Comparison of ENCODE assay signal across 8 cellular contexts in genomic region chr22:41833369-41834004, GRCh38. TPM values are rescaled to one million over a fixed set of nuclear protein-coding genes. Genes with fewer than 3 reads are reported as not detected.
DNase-seq lines count a peak whose midpoint lies in the region; ATAC-seq and TF ChIP-seq lines count a peak whose summit lies in the region.

No MANE protein-coding gene starts in this region.

- H3K9me3 ChIP-seq in Caco-2 (no peaks in the 10 kb centered on the region), esophagus squamous epithelium (no peaks in the 10 kb centered on the region), testis (no peaks in the 10 kb centered on the region)
- no peaks in the 10 kb centered on the region for H3K9me3 ChIP-seq in naive thymus-derived CD4-positive, alpha-beta T cell (ENCODE audit: control insufficient read depth in 2 of 3, low read length in 3 of 3)

- H3K4me3 Mint-ChIP-seq in Caco-2 (ENCODE audit: unreplicated experiment) = peak overlapping the region; percentile 98
- peak overlapping the region; percentile 97 for H3K4me3 Mint-ChIP-seq in activated T-cell treated with anti-CD3 and anti-CD28 coated beads, Interleukin-2, amount 50 U/mL, for 4 hours
- H3K4me3 Mint-ChIP-seq in naive thymus-derived CD4-positive, alpha-beta T cell = peak overlapping the region; percentile 82 to 98 (median 92)

- no peaks in the 10 kb centered on the region for H3K9me3 Mint-ChIP-seq in Caco-2 (ENCODE audit: unreplicated experiment)
- no peaks in the 10 kb centered on the region for H3K9me3 Mint-ChIP-seq in activated T-cell treated with anti-CD3 and anti-CD28 coated beads, Interleukin-2, amount 50 U/mL, for 4 hours
- H3K9me3 Mint-ChIP-seq in naive thymus-derived CD4-positive, alpha-beta T cell = peaks cover 0 to 2% (median 0%) of the 10 kb centered on the region in 11 donors

- H3K27me3 ChIP-seq in Caco-2 (replicated peaks; ENCODE audit: control insufficient read depth, insufficient read depth, low read length) (no peaks in the 10 kb centered on the region), esophagus squamous epithelium (no peaks in the 10 kb centered on the region), testis (no peaks in the 10 kb centered on the region)
- no peaks in the 10 kb centered on the region for H3K27me3 ChIP-seq in naive thymus-derived CD4-positive, alpha-beta T cell (ENCODE audit: control insufficient read depth in 2 of 2, insufficient read depth in 2 of 2, low read length in 2 of 2)

- peak overlapping the region; percentile 98 to 99 (median 99) for H3K27ac ChIP-seq in esophagus squamous epithelium
- peak overlapping the region; percentile 97 for H3K27ac ChIP-seq in naive thymus-derived CD4-positive, alpha-beta T cell (ENCODE audit: low read depth, low read length)
- H3K27ac ChIP-seq in testis = peak overlapping the region; percentile 98

- H3K4me3 ChIP-seq in Caco-2 (ENCODE audit: low read depth, low read length) (peak overlapping the region; percentile 94), LNCaP clone FGC (ENCODE audit: low read depth, low read length) (peak overlapping the region; percentile 72), esophagus squamous epithelium (peak overlapping the region; percentile 78 to 96 (median 86)), testis (peak overlapping the region; percentile 87 to 96)
- peak overlapping the region; percentile 99 for H3K4me3 ChIP-seq in naive thymus-derived CD4-positive, alpha-beta T cell (ENCODE audit: low read length)

- intact Hi-C loops in Caco-2 (cut with micrococcal nuclease; ENCODE audit: unreplicated experiment) = no loop called here
- intact Hi-C loops in esophagus squamous epithelium (cut with DNase I) = no loop called here
- intact Hi-C loops in naive thymus-derived CD4-positive, alpha-beta T cell (cut with micrococcal nuclease) = loop anchor here (1.0 to 10.0 kb wide), 9 partner anchors 11 to 241 kb away; partner anchors contain the start of genes NAGA (in 2 of the 2), PHETA2 (in 1 of the 2), SMDT1 (in 1 of the 2) and SNU13 (in 1 of the 2)
- intact Hi-C loops in testis (cut with DNase I; ENCODE audit: low total_unique reads) = no loop called here

- no peak for TF ChIP-seq POLR2A in esophagus squamous epithelium (IDR thresholded peaks at IDR 0.05)
- no peak for TF ChIP-seq POLR2A in testis (IDR thresholded peaks at IDR 0.05)

- CTCF ChIA-PET in Caco-2 (lab: Charles Lee) = interaction anchor here (0.5 to 1.4 kb wide), 9 partner anchors 9 to 136 kb away, joined by 3 to 6 read pairs (median 4); partner anchors contain the start of gene CENPM
- CTCF ChIA-PET in naive thymus-derived CD4-positive, alpha-beta T cell (lab: Charles Lee) = interaction anchor here (0.8 to 1.4 kb wide), 6 partner anchors 11 to 137 kb away, joined by 3 to 5 read pairs (median 3); no protein-coding TSS in a partner anchor

- H3K36me3 ChIP-seq in Caco-2 (ENCODE audit: control insufficient read depth, insufficient read depth, low read length) (peaks cover 2% of the 10 kb centered on the region), esophagus squamous epithelium (peaks cover 0 to 22% (median 0%) of the 10 kb centered on the region in 3 donors), testis (ENCODE audit: low read depth, missing control alignments) (no peaks in the 10 kb centered on the region)
- H3K36me3 ChIP-seq in naive thymus-derived CD4-positive, alpha-beta T cell (ENCODE audit: control insufficient read depth in 2 of 3, insufficient read depth in 3 of 3, low read length in 3 of 3) = peaks cover 0 to 3% (median 0%) of the 10 kb centered on the region in 3 experiments

- 0 to 20% methylated on average over 1 to 4 of the region's 86 CpGs for WGBS in esophagus squamous epithelium, 2 donors
- WGBS in testis, 2 donors = 0% methylated on average over 83 of the region's 86 CpGs; no CpG with 5 or more reads in 1 of the 2 donors

- H3K27me3 Mint-ChIP-seq in Caco-2 (ENCODE audit: insufficient read depth, unreplicated experiment) = no peaks in the 10 kb centered on the region
- no peaks in the 10 kb centered on the region for H3K27me3 Mint-ChIP-seq in activated T-cell treated with anti-CD3 and anti-CD28 coated beads, Interleukin-2, amount 50 U/mL, for 4 hours (ENCODE audit: low read depth)
- peaks cover 0 to 2% (median 0%) of the 10 kb centered on the region in 5 donors for H3K27me3 Mint-ChIP-seq in naive thymus-derived CD4-positive, alpha-beta T cell

- H3K4me1 Mint-ChIP-seq in Caco-2 (ENCODE audit: low read depth, unreplicated experiment) = peaks cover 15% of the 10 kb centered on the region
- H3K4me1 Mint-ChIP-seq in activated T-cell treated with anti-CD3 and anti-CD28 coated beads, Interleukin-2, amount 50 U/mL, for 4 hours (ENCODE audit: low read depth) = peaks cover 54% of the 10 kb centered on the region
- H3K4me1 Mint-ChIP-seq in naive thymus-derived CD4-positive, alpha-beta T cell = peaks cover 17 to 55% (median 37%) of the 10 kb centered on the region in 7 donors

- H3K36me3 Mint-ChIP-seq in Caco-2 (ENCODE audit: insufficient read depth, unreplicated experiment) = peaks cover 47% of the 10 kb centered on the region
- H3K36me3 Mint-ChIP-seq in activated T-cell treated with anti-CD3 and anti-CD28 coated beads, Interleukin-2, amount 50 U/mL, for 4 hours (ENCODE audit: insufficient read depth) = peaks cover 29% of the 10 kb centered on the region
- peaks cover 0 to 46% (median 4%) of the 10 kb centered on the region in 5 donors for H3K36me3 Mint-ChIP-seq in naive thymus-derived CD4-positive, alpha-beta T cell

- H3K27ac Mint-ChIP-seq in Caco-2 (ENCODE audit: unreplicated experiment) = peak overlapping the region; percentile 95
- peak overlapping the region; percentile 57 to 99 (median 93) for H3K27ac Mint-ChIP-seq in naive thymus-derived CD4-positive, alpha-beta T cell

- TF ChIP-seq CTCF in Caco-2 (IDR thresholded peaks at IDR 0.05; ENCODE audit: insufficient read depth in 1 of 2, low read depth in 1 of 2, low read length in 1 of 2, severe bottlenecking in 1 of 2, unreplicated experiment in 1 of 2) (no peak), LNCaP clone FGC (IDR thresholded peaks at IDR 0.05; ENCODE audit: control insufficient read depth, extremely low read depth, insufficient read depth) (no peak), esophagus squamous epithelium (IDR thresholded peaks at IDR 0.05) (peak in 1 of 6 experiments; percentile 21), testis (IDR thresholded peaks at IDR 0.05) (no peak)

- no TSS peak for BruUV-seq in Caco-2 (replicated peaks; lab: Mats Ljungman, UMichigan)

- H3K4me1 ChIP-seq in Caco-2 (peaks cover 14% of the 10 kb centered on the region), esophagus squamous epithelium (peaks cover 10 to 77% (median 25%) of the 10 kb centered on the region in 3 donors), testis (peaks cover 10% of the 10 kb centered on the region)
- peaks cover 0 to 10% of the 10 kb centered on the region in 2 donors for H3K4me1 ChIP-seq in naive thymus-derived CD4-positive, alpha-beta T cell (ENCODE audit: control insufficient read depth in 2 of 2, insufficient read depth in 2 of 2, low read length in 2 of 2)

- POLR2A ChIA-PET in Caco-2 (lab: Charles Lee) = interaction anchor here (0.5 to 2.9 kb wide), 12 partner anchors 8 to 244 kb away, joined by 3 to 22 read pairs (median 8); partner anchors contain the start of genes CCDC134, CENPM and PMM1
- POLR2A ChIA-PET in naive thymus-derived CD4-positive, alpha-beta T cell (lab: Charles Lee) = interaction anchor here (0.5 to 8.0 kb wide), 24 partner anchors 10 to 611 kb away, joined by 3 to 61 read pairs (median 6); partner anchors contain the start of genes CCDC134, CENPM and NDUFA6

- DNase-seq in Caco-2 (peak; percentile 50 to 51), LNCaP clone FGC (ENCODE audit: low read depth) (no peak), esophagus squamous epithelium (lab: John Stamatoyannopoulos, UW) (no peak), testis (peak; percentile 62)
- peak; percentile 35 for DNase-seq in activated T-cell treated with anti-CD3 and anti-CD28 coated beads, Interleukin-2, amount 50 U/mL, for 4 hours
- peak; percentile 18 to 80 (median 40) for DNase-seq in naive thymus-derived CD4-positive, alpha-beta T cell

- ATAC-seq in GM21526 (IDR thresholded peaks at IDR 0.05; ENCODE audit: low FRiP score, unreplicated experiment) = peak; percentile 12
- peak; percentile 45 to 47 for ATAC-seq in activated T-cell treated with anti-CD3 and anti-CD28 coated beads, Interleukin-2, amount 50 U/mL, for 4 hours
- ATAC-seq in naive thymus-derived CD4-positive, alpha-beta T cell = peak; percentile 6
- no peak for ATAC-seq in GM21786 (IDR thresholded peaks at IDR 0.05; ENCODE audit: unreplicated experiment)

RNA-seq across cellular contexts. Expression of gene SREBF2, which starts 0.6 kb away (rescaled TPM):
- 134 and 150 TPM in 2 replicates for total RNA-seq in Caco-2 (2022)
- 100 to 1,000 TPM; 123 to 178 (median 155) TPM for total RNA-seq in activated T-cell treated with anti-CD3 and anti-CD28 coated beads, Interleukin-2, amount 50 U/mL, for 4 hours
- total RNA-seq in esophagus squamous epithelium = 100 to 1,000 TPM in 2 of 4 donors, 10 to 100 TPM in 2; 72.8 to 138 (median 98.6) TPM
- 100 to 1,000 TPM in 3 of 5 experiments, 10 to 100 TPM in 2; 71.5 to 117 (median 101) TPM for total RNA-seq in naive thymus-derived CD4-positive, alpha-beta T cell
- polyA plus RNA-seq in naive thymus-derived CD4-positive, alpha-beta T cell = 10 to 100 TPM; 17.4 to 21.0 TPM
- total RNA-seq in testis = 100 to 1,000 TPM in 1 of 2 donors, 10 to 100 TPM in 1; 79.8 to 119 TPM
- 59.7 TPM for polyA plus RNA-seq in testis (ENCODE audit: insufficient read depth, low read depth, low replicate concordance)

RNA-seq across cellular contexts. Expression of gene CCDC134, which starts 33.0 kb away (rescaled TPM):
- total RNA-seq in Caco-2 (2022) (24.3 and 24.8 TPM in 2 replicates), esophagus squamous epithelium (1 to 10 TPM; 5.1 to 9.0 (median 7.2) TPM), testis (10 to 100 TPM; 12.8 to 20.8 TPM)
- 10 to 100 TPM; 16.0 to 20.2 (median 18.4) TPM for total RNA-seq in activated T-cell treated with anti-CD3 and anti-CD28 coated beads, Interleukin-2, amount 50 U/mL, for 4 hours
- 10 to 100 TPM; 13.7 to 22.8 (median 18.2) TPM for total RNA-seq in naive thymus-derived CD4-positive, alpha-beta T cell
- polyA plus RNA-seq in naive thymus-derived CD4-positive, alpha-beta T cell = 1 to 10 TPM; 4.5 to 9.1 TPM
- 15.6 TPM for polyA plus RNA-seq in testis (ENCODE audit: insufficient read depth, low read depth, low replicate concordance)

Comparison
In these comparisons a context has a peak if more than half of its experiments do, and no peak if none do; other contexts are left out.
1. DNase-seq: peak in Caco-2 (2 of 2), activated T-cell treated with anti-CD3 and anti-CD28 coated beads, Interleukin-2, amount 50 U/mL, for 4 hours (single experiment), naive thymus-derived CD4-positive, alpha-beta T cell (9 of 9) and testis (single experiment); none in LNCaP clone FGC (single experiment) and esophagus squamous epithelium (single experiment).
2. intact Hi-C loops: an anchor here in naive thymus-derived CD4-positive, alpha-beta T cell (1.0 to 10.0 kb wide); none called in Caco-2, esophagus squamous epithelium and testis.
3. Peak in every context shown above with its lines, with median percentiles within 50 percentile points of each other: H3K4me3 ChIP-seq, H3K4me3 Mint-ChIP-seq and H3K27ac ChIP-seq.